Comparison of ENCODE assay signal across 8 cellular contexts in genomic region chr22:45309422-45310227, GRCh38. TPM values are rescaled to one million over a fixed set of nuclear protein-coding genes. Genes with fewer than 3 reads are reported as not detected.
A peak's percentile ranks its signal among the peaks of the same experiment; 100 is the strongest.
DNase-seq lines count a peak whose midpoint lies in the region; ATAC-seq and TF ChIP-seq lines count a peak whose summit lies in the region.

Gene FAM118A (plus strand): TSS chr22:45309934. CDS start chr22:45322380, 12,446 bp downstream.

- H3K14ac ChIP-seq in trophoblast cell (ENCODE audit: low read length), result peak within 1 kb of the TSS; percentile 75

- H4K91ac ChIP-seq in trophoblast cell (ENCODE audit: low read depth, low read length), result peak within 1 kb of the TSS; percentile 79

- H3K9me3 ChIP-seq in adipocyte (ENCODE audit: control insufficient read depth, low read length) (no peaks in the 10 kb centered on the region), cardiac muscle cell (ENCODE audit: low read depth) (no peaks in the 10 kb centered on the region), trophoblast cell (ENCODE audit: insufficient read depth, low read depth, low read length) (peaks cover 3% of the 10 kb centered on the region), tibial nerve (no peaks in the 10 kb centered on the region)

- H3K27ac ChIP-seq in cardiac muscle cell, result peak within 1 kb of the TSS; percentile 73
- H3K27ac ChIP-seq in trophoblast cell (ENCODE audit: low read depth, low read length), result peak within 1 kb of the TSS; percentile 73
- peak within 1 kb of the TSS; percentile 75 to 95 (median 89) for H3K27ac ChIP-seq in tibial nerve

- peak within 1 kb of the TSS; percentile 94 for H3K4me2 ChIP-seq in trophoblast cell (ENCODE audit: low read length)

- H3K79me2 ChIP-seq in trophoblast cell (ENCODE audit: control insufficient read depth, insufficient read depth, low read length, poor library complexity), result peaks cover 17% of the 10 kb centered on the region

- peak; percentile 58 to 84 for TF ChIP-seq EP300 in tibial nerve (IDR thresholded peaks at IDR 0.05)

- H3K79me1 ChIP-seq in trophoblast cell (ENCODE audit: low read length), result peaks cover 14% of the 10 kb centered on the region

- peak within 1 kb of the TSS; percentile 94 for H3K4ac ChIP-seq in trophoblast cell (ENCODE audit: low read depth, low read length)

- H2BK5ac ChIP-seq in trophoblast cell (ENCODE audit: low read depth, low read length, poor library complexity), result peak within 1 kb of the TSS; percentile 31

- no peaks in the 10 kb centered on the region for H3K36me3 ChIP-seq in adipocyte (ENCODE audit: control insufficient read depth, insufficient read depth, low read length, severe bottlenecking)
- H3K36me3 ChIP-seq in cardiac muscle cell, result no peaks in the 10 kb centered on the region
- H3K36me3 ChIP-seq in trophoblast cell (ENCODE audit: control insufficient read depth in 1 of 2, insufficient read depth in 2 of 2, low read length in 2 of 2), result no peaks in the 10 kb centered on the region
- no peaks in the 10 kb centered on the region for H3K36me3 ChIP-seq in tibial nerve

- H3K4me3 ChIP-seq in GM12875 (ENCODE audit: low read depth, low read length) (peak within 1 kb of the TSS; percentile 81), adipocyte (ENCODE audit: low read length) (peak within 1 kb of the TSS; percentile 86), cardiac muscle cell (peak within 1 kb of the TSS; percentile 87), trophoblast cell (ENCODE audit: low read depth, low read length) (peak within 1 kb of the TSS; percentile 83), tibial nerve (peak within 1 kb of the TSS; percentile 79 to 100 (median 98))

- peak; percentile 87 to 89 (median 89) for DNase-seq in NCI-H1417 (lab: John Stamatoyannopoulos, UW)
- peak; percentile 90 for DNase-seq in T follicular helper cell (ENCODE audit: low read depth)
- DNase-seq in adipocyte (ENCODE audit: low read depth), result peak; percentile 98
- peak; percentile 96 for DNase-seq in cardiac muscle cell (ENCODE audit: low read depth in 1 of 2, low spot score in 1 of 2)
- DNase-seq in trophoblast cell, result peak; percentile 87 to 98
- DNase-seq in tibial nerve (ENCODE audit: low spot score in 2 of 2), result peak; percentile 91

- peak within 1 kb of the TSS; percentile 56 for H2AK5ac ChIP-seq in trophoblast cell (ENCODE audit: low read length)

- H2AFZ ChIP-seq in trophoblast cell (ENCODE audit: insufficient read depth, low read length, poor library complexity), result peak within 1 kb of the TSS; percentile 64

- peak within 1 kb of the TSS; percentile 47 for H2BK12ac ChIP-seq in trophoblast cell (ENCODE audit: low read length)

- peak within 1 kb of the TSS; percentile 73 for H3K18ac ChIP-seq in trophoblast cell (ENCODE audit: low read length)

- WGBS in trophoblast cell (ENCODE audit: extremely low coverage, insufficient coverage, insufficient read length), result no CpG with 5 or more reads among the region's 95 CpGs
- 1% methylated on average over 14 to 49 of the region's 95 CpGs for WGBS in tibial nerve, 2 donors

- peak within 1 kb of the TSS; percentile 91 for H3K9ac ChIP-seq in adipocyte (ENCODE audit: low read length)
- peak within 1 kb of the TSS; percentile 68 for H3K9ac ChIP-seq in trophoblast cell (ENCODE audit: low read length)

- no peak within 1 kb of the TSS for H3K23ac ChIP-seq in trophoblast cell (ENCODE audit: low read length)

- H3K27me3 ChIP-seq in adipocyte (replicated peaks; ENCODE audit: control insufficient read depth, insufficient read depth, low read length), result no peaks in the 10 kb centered on the region
- no peaks in the 10 kb centered on the region for H3K27me3 ChIP-seq in cardiac muscle cell
- H3K27me3 ChIP-seq in trophoblast cell (ENCODE audit: insufficient read depth, low read length), result no peaks in the 10 kb centered on the region
- H3K27me3 ChIP-seq in tibial nerve, result no peaks in the 10 kb centered on the region

- peak within 1 kb of the TSS; percentile 22 for H4K12ac ChIP-seq in trophoblast cell (ENCODE audit: low read depth, low read length)

- TF ChIP-seq CTCF in GM12875 (IDR thresholded peaks at IDR 0.05; ENCODE audit: borderline replicate concordance, insufficient read depth, low read depth, low read length), result no peak
- TF ChIP-seq CTCF in cardiac muscle cell (IDR thresholded peaks at IDR 0.05; ENCODE audit: low read depth, low read length), result no peak
- peak in 3 of 5 experiments; percentile 4 to 42 (median 15) for TF ChIP-seq CTCF in tibial nerve (IDR thresholded peaks at IDR 0.05)

- TF ChIP-seq POLR2A in tibial nerve (IDR thresholded peaks at IDR 0.05), result peak in 1 of 2 donors; percentile 88

- H3K4me1 ChIP-seq in adipocyte (ENCODE audit: control insufficient read depth, insufficient read depth, low read length) (peaks cover 14% of the 10 kb centered on the region), cardiac muscle cell (ENCODE audit: low read depth) (peaks cover 21% of the 10 kb centered on the region), trophoblast cell (ENCODE audit: control insufficient read depth in 1 of 2, insufficient read depth in 2 of 2, low read length in 2 of 2) (peaks cover 24 to 32% of the 10 kb centered on the region in 2 experiments), tibial nerve (peaks cover 0 to 41% (median 11%) of the 10 kb centered on the region in 4 donors)

- H4K8ac ChIP-seq in trophoblast cell (ENCODE audit: low read depth, low read length), result peak within 1 kb of the TSS; percentile 73

- ATAC-seq in HG02759 (IDR thresholded peaks at IDR 0.05; ENCODE audit: unreplicated experiment), result peak; percentile 86

- H2BK120ac ChIP-seq in trophoblast cell (ENCODE audit: insufficient read depth, low read length, poor library complexity), result peak within 1 kb of the TSS; percentile 26

RNA-seq across cellular contexts. Expression of gene FAM118A, which starts in this region (rescaled TPM):
- total RNA-seq in cardiac muscle cell (104 and 240 TPM in 2 replicates), tibial nerve (100 to 1,000 TPM in 2 of 4 donors, 10 to 100 TPM in 2; 16.8 to 171 (median 83.2) TPM)
- 227 and 323 TPM in 2 replicates for polyA plus RNA-seq in cardiac muscle cell
- polyA plus RNA-seq in trophoblast cell (2013), result 23.9 and 25.5 TPM in 2 replicates

Comparison
In these comparisons a context has a peak if more than half of its experiments do, and no peak if none do; other contexts are left out.
1. Peak in every context shown above with its lines: DNase-seq, ATAC-seq, H3K4me3 ChIP-seq and H3K27ac ChIP-seq.
2. CTCF ChIP-seq: peak in tibial nerve (3 of 5); none in GM12875 (single experiment) and cardiac muscle cell (single experiment).